In the genomic region with DNA sequence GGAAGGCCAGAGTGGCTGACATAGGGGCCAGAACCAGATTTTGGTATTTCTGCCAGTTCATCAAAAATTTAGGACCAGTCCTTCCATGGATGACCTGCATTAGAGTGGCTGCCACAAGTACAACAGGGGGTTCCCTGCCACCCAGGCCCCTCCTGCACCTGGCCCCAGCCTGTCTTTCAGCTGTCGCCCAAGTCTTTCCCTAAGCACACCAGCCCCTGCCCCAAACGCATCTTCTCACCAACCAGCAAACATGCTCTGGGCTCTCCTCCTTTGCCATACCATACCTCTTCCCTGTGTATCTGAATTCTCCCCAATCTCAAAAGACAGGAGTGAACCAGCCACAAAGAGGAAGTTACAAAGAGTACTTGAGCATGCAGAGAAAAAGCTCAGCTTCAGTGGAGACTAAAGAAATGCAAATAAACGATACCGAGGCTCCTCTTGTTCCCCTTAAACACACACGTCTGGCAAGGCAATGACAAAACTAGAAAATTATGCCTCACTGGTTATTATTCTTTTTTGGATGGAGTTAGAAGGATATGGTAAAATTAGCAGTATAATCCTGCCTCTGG, we compare ENCODE assay signal across 14 cellular contexts.
DNase-seq lines count a peak whose midpoint lies in the region; ATAC-seq and TF ChIP-seq lines count a peak whose summit lies in the region.
"Had no signal": no experiment of that assay in that cellular context is flagged by ENCODE, and none has a peak within 500 bp of the region (broad histone marks: within the 10 kb centered on the region; RNA-seq: fewer than 3 reads in every experiment).

No MANE protein-coding gene starts in this region.

- H3K27me3 ChIP-seq in DOHH2 (ENCODE audit: control insufficient read depth, low read length) (0 out of 2 replicates have a peak, but pooled peaks cover 3% of the 10 kb centered on the region), OCI-LY1 (ENCODE audit: insufficient read depth, low read length) (no peaks in the 10 kb centered on the region), prostate gland (replicated peaks; ENCODE audit: insufficient read depth) (no peaks in the 10 kb centered on the region), tibial nerve (no peaks in the 10 kb centered on the region)

- H3K36me3 ChIP-seq in DOHH2 (ENCODE audit: control insufficient read depth, low read length) (no peaks in the 10 kb centered on the region), OCI-LY1 (ENCODE audit: insufficient read depth, low read length) (no peaks in the 10 kb centered on the region), prostate gland (no peaks in the 10 kb centered on the region), tibial nerve (no peaks in the 10 kb centered on the region)

- TF ChIP-seq POLR2A in prostate gland (IDR thresholded peaks at IDR 0.05) = no peak
- no peak for TF ChIP-seq POLR2A in tibial nerve (IDR thresholded peaks at IDR 0.05)

- peak overlapping the region; percentile 68 for H3K4me2 ChIP-seq in DOHH2 (ENCODE audit: low read length)
- H3K4me2 ChIP-seq in OCI-LY1 (ENCODE audit: low read length) = peak overlapping the region; percentile 53; the same call in 1 of the 2 replicates

- H2AFZ ChIP-seq in OCI-LY1 (ENCODE audit: low read length) = no peak overlapping the region

- ATAC-seq in GM19438 (IDR thresholded peaks at IDR 0.05; ENCODE audit: low read depth, unreplicated experiment) (peak; percentile 54), HG03066 (IDR thresholded peaks at IDR 0.05; ENCODE audit: low read depth, unreplicated experiment) (peak; percentile 63)
- ATAC-seq in stimulated activated naive CD8-positive, alpha-beta T cell treated with anti-CD3 and anti-CD28 coated beads, Interleukin-15, Interleukin-2, amounts not matched to agents 100 U/mL and 50 U/mL, for 24 hours = no peak
- ATAC-seq: naive thymus-derived CD8-positive, alpha-beta T cell had no signal

- H3K9ac ChIP-seq in OCI-LY1 (ENCODE audit: low read length) = no peak overlapping the region; the same call in 1 of the 2 replicates

- H3K27ac ChIP-seq in DOHH2 (ENCODE audit: low read depth, low read length) = peak overlapping the region; percentile 53
- H3K27ac ChIP-seq in OCI-LY1 (ENCODE audit: low read depth, low read length, poor library complexity, severe bottlenecking) = peak overlapping the region; percentile 73
- H3K27ac ChIP-seq in prostate gland = no peak overlapping the region
- H3K27ac ChIP-seq in tibial nerve = no peak overlapping the region

- no peak for DNase-seq in NCI-H748 (lab: John Stamatoyannopoulos, UW; ENCODE audit: unreplicated experiment)
- DNase-seq in prostate gland (ENCODE audit: low spot score) = no peak
- DNase-seq in tibial nerve (ENCODE audit: low spot score in 2 of 2) = no peak
- no peak for DNase-seq in stimulated activated naive CD8-positive, alpha-beta T cell treated with anti-CD3 and anti-CD28 coated beads, Interleukin-15, Interleukin-2, amounts not matched to agents 100 U/mL and 50 U/mL, for 24 hours
- DNase-seq: activated CD4-positive, CD25-positive, alpha-beta regulatory T cell; activated gamma-delta T cell; GOT3; naive thymus-derived CD8-positive, alpha-beta T cell; NCI-H2029 treated with DMSO at 0.1 percent for 48 hours; stimulated activated CD8-positive, alpha-beta memory T cell treated with anti-CD3 and anti-CD28 coated beads, Interleukin-4, amount 100 ng/mL, for 48 hours had no signal

- WGBS in prostate gland = 60% methylated on average over 5 of the region's 5 CpGs
- WGBS in tibial nerve, 2 donors = 52 to 60% methylated on average over 5 of the region's 5 CpGs

- peaks cover 6% of the 10 kb centered on the region; the same call in 1 of the 2 replicates for H3F3A ChIP-seq in DOHH2 (ENCODE audit: control insufficient read depth, insufficient read depth)
- H3F3A ChIP-seq in OCI-LY1 (ENCODE audit: insufficient read depth, low read length) = no peaks in the 10 kb centered on the region

- no peaks in the 10 kb centered on the region for H3K9me3 ChIP-seq in DOHH2 (ENCODE audit: control insufficient read depth, insufficient read depth, low read length)
- no peaks in the 10 kb centered on the region for H3K9me3 ChIP-seq in OCI-LY1 (ENCODE audit: low read length)
- H3K9me3 ChIP-seq in prostate gland = no peaks in the 10 kb centered on the region
- H3K9me3 ChIP-seq in tibial nerve = no peaks in the 10 kb centered on the region

- H3K79me2 ChIP-seq in DOHH2 (ENCODE audit: control insufficient read depth, low read length) (no peaks in the 10 kb centered on the region), OCI-LY1 (ENCODE audit: insufficient read depth, low read length) (no peaks in the 10 kb centered on the region)

- intact Hi-C loops in prostate gland (cut with DNase I) = no loop called here

- H4K20me1 ChIP-seq in DOHH2 (ENCODE audit: control insufficient read depth, insufficient read depth, low read depth, low read length) (no peaks in the 10 kb centered on the region), OCI-LY1 (ENCODE audit: insufficient read depth, low read length) (no peaks in the 10 kb centered on the region)

- no peaks in the 10 kb centered on the region for H3K9me2 ChIP-seq in DOHH2 (replicated peaks; ENCODE audit: control insufficient read depth, low read length)
- no peaks in the 10 kb centered on the region for H3K9me2 ChIP-seq in OCI-LY1 (ENCODE audit: low read depth, low read length)

- TF ChIP-seq EP300 in tibial nerve (IDR thresholded peaks at IDR 0.05) = no peak

- peaks cover 52% of the 10 kb centered on the region for H3K4me1 ChIP-seq in DOHH2 (ENCODE audit: control insufficient read depth, low read length)
- peaks cover 34% of the 10 kb centered on the region for H3K4me1 ChIP-seq in OCI-LY1 (ENCODE audit: insufficient read depth, low read length, severe bottlenecking)
- H3K4me1 ChIP-seq in prostate gland (replicated peaks) = no peaks in the 10 kb centered on the region
- H3K4me1 ChIP-seq in tibial nerve = peaks cover 0 to 5% (median 0%) of the 10 kb centered on the region in 4 donors

- H3K4me3 ChIP-seq in DOHH2 (ENCODE audit: low read length) (peak overlapping the region; percentile 55), OCI-LY1 (ENCODE audit: low read depth, low read length, poor library complexity, severe bottlenecking) (peak overlapping the region; percentile 17), prostate gland (no peak overlapping the region), tibial nerve (no peak overlapping the region)

- TF ChIP-seq CTCF in DOHH2 (IDR thresholded peaks at IDR 0.05; ENCODE audit: low read depth, low read length, poor library complexity, severe bottlenecking) (no peak), OCI-LY1 (IDR thresholded peaks at IDR 0.05; ENCODE audit: low read length) (no peak), prostate gland (IDR thresholded peaks at IDR 0.05) (no peak), tibial nerve (IDR thresholded peaks at IDR 0.05) (no peak)

Comparison
In these comparisons a context has a peak if more than half of its experiments do, and no peak if none do; other contexts are left out.
1. H3K27ac ChIP-seq: peak in DOHH2 (single experiment) and OCI-LY1 (single experiment); none in prostate gland (0 of 2) and tibial nerve (0 of 4).
2. H3K4me3 ChIP-seq: peak in DOHH2 (single experiment) and OCI-LY1 (single experiment); none in prostate gland (0 of 2) and tibial nerve (0 of 4).